ENCODE assay signal across 8 cellular contexts in the genomic region with DNA sequence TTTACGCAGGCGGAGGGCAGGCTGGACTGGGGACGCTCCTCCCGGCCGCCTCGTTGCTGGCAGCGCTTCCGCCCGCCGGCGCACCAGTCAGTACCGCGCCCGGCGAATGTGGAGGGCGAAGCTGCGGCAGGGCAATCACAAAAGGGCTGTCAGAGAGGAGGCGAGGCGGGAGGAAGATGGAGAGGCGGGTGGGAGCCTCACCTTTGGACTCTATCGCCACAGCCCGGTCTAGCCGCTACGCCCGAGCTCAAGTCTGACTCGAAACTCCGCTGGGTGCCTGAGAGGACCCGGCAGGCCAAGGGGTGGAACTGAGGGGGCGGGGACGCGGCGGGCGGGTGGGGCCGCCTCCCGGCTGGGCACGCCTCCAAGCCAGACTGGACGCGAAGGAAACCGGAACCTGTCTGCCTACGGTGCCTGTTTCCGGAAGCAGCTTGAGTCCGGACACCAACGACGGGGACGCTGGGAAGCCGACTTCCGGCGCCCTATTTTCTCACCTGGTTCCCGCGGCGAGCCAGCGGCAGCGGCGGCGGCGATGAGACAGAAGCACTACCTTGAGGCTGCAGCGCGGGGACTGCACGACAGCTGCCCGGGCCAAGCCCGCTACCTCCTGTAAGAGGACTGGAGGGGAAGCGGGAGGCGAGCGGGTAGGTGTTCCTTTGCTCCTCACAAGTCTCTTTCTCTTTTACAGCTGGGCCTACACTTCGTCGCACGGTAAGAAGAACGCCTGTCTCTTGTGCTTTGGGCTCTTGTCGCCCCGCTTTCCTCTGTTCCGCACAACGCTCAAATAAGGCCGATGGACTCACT.
A peak's percentile ranks its signal among the peaks of the same experiment; 100 is the strongest.
DNase-seq lines count a peak whose midpoint lies in the region; ATAC-seq and TF ChIP-seq lines count a peak whose summit lies in the region.

Gene RMP24 (plus strand): TSS at position 483 of the 804 bp plus-strand sequence.

- peak within 1 kb of the TSS; percentile 77 for H2BK15ac ChIP-seq in mesenchymal stem cell (ENCODE audit: low read depth, poor library complexity, severe bottlenecking)

- no peaks in the 10 kb centered on the region for H3K27me3 ChIP-seq in mesenchymal stem cell (ENCODE audit: control insufficient read depth in 1 of 2, insufficient read depth in 1 of 2, low read length in 2 of 2)

- no peaks in the 10 kb centered on the region for H3K9me3 ChIP-seq in mesenchymal stem cell (ENCODE audit: control insufficient read depth, low read length)

- H4K8ac ChIP-seq in mesenchymal stem cell (ENCODE audit: low read length) = peak within 1 kb of the TSS; percentile 93

- H3K36me3 Mint-ChIP-seq in effector memory CD8-positive, alpha-beta T cell (ENCODE audit: insufficient read depth) = peaks cover 52% of the 10 kb centered on the region

- no peaks in the 10 kb centered on the region for H3K9me3 Mint-ChIP-seq in effector memory CD8-positive, alpha-beta T cell

- peaks cover 32 to 41% of the 10 kb centered on the region in 2 donors for H3K4me1 Mint-ChIP-seq in effector memory CD8-positive, alpha-beta T cell (ENCODE audit: low read depth in 2 of 2)

- H4K91ac ChIP-seq in mesenchymal stem cell (ENCODE audit: low read length) = peak within 1 kb of the TSS; percentile 29

- peaks cover 7% of the 10 kb centered on the region for H3K4me1 ChIP-seq in mesenchymal stem cell (ENCODE audit: control insufficient read depth, insufficient read depth, low read depth, low read length)

- H3K4me3 ChIP-seq in mesenchymal stem cell (ENCODE audit: insufficient read depth in 1 of 2, low read depth in 1 of 2, low read length in 2 of 2) = peak within 1 kb of the TSS; percentile 86 to 97

- H3K4me3 Mint-ChIP-seq in effector memory CD8-positive, alpha-beta T cell = peak within 1 kb of the TSS; percentile 88 to 99

- peaks cover 5 to 34% of the 10 kb centered on the region in 2 experiments for H3K36me3 ChIP-seq in mesenchymal stem cell (ENCODE audit: control insufficient read depth in 1 of 2, insufficient read depth in 2 of 2, low read depth in 1 of 2, low read length in 2 of 2)

- H2AK5ac ChIP-seq in mesenchymal stem cell (ENCODE audit: low read length, severe bottlenecking) = no peak within 1 kb of the TSS

- H2BK5ac ChIP-seq in mesenchymal stem cell (ENCODE audit: low read depth, low read length, poor library complexity, severe bottlenecking) = no peak within 1 kb of the TSS

- H3K18ac ChIP-seq in mesenchymal stem cell (ENCODE audit: low read depth in 1 of 2, low read length in 2 of 2) = peak within 1 kb of the TSS; percentile 71 to 95

- no peak for TF ChIP-seq CTCF in GM20000 (IDR thresholded peaks at IDR 0.05; ENCODE audit: extremely low read depth, missing control alignments)

- peak within 1 kb of the TSS; percentile 78 for H3K27ac ChIP-seq in mesenchymal stem cell (ENCODE audit: low read length, poor library complexity, severe bottlenecking)

- H3K9ac ChIP-seq in mesenchymal stem cell (ENCODE audit: low read length) = peak within 1 kb of the TSS; percentile 93

- H3K4me2 ChIP-seq in mesenchymal stem cell (ENCODE audit: low read length, poor library complexity, severe bottlenecking) = peak within 1 kb of the TSS; percentile 92

- peak within 1 kb of the TSS in 1 of 2 experiments; percentile 46 for H3K23ac ChIP-seq in mesenchymal stem cell (ENCODE audit: low read length in 2 of 2)

- peak within 1 kb of the TSS; percentile 86 to 99 for H3K27ac Mint-ChIP-seq in effector memory CD8-positive, alpha-beta T cell

- ATAC-seq in effector memory CD8-positive, alpha-beta T cell (replicated peaks) = peak; percentile 83

- DNase-seq in COLO668 (lab: John Stamatoyannopoulos, UW; ENCODE audit: unreplicated experiment) (peak; percentile 98), GM20000 (ENCODE audit: low spot score) (peak; percentile 92), HS-5 (ENCODE audit: low read depth) (peak; percentile 71), NK-92 (lab: John Stamatoyannopoulos, UW; ENCODE audit: unreplicated experiment) (peak; percentile 73), mesenchymal stem cell (peak; percentile 95)
- DNase-seq in activated CD8-positive, alpha-beta memory T cell treated with anti-CD3 and anti-CD28 coated beads for 4 hours (ENCODE audit: low read depth in 2 of 2) = peak; percentile 79 to 84
- peak; percentile 89 to 93 (median 91) for DNase-seq in effector memory CD8-positive, alpha-beta T cell
- peak; percentile 79 for DNase-seq in stimulated activated CD8-positive, alpha-beta memory T cell treated with anti-CD3 and anti-CD28 coated beads, Interleukin-12 subunit alpha, Interleukin-12 subunit beta, amount 100 ng/mL, for 24 hours (ENCODE audit: extremely low read depth)

- peak within 1 kb of the TSS in 1 of 2 experiments; percentile 98 for H3K14ac ChIP-seq in mesenchymal stem cell (ENCODE audit: low read length in 2 of 2)

- H2BK12ac ChIP-seq in mesenchymal stem cell (ENCODE audit: low read length in 2 of 2) = peak within 1 kb of the TSS in 1 of 2 experiments; percentile 61

- peak within 1 kb of the TSS; percentile 16 to 89 for H3K4ac ChIP-seq in mesenchymal stem cell (ENCODE audit: low read depth in 1 of 2, low read length in 2 of 2)

- H2AFZ ChIP-seq in mesenchymal stem cell (ENCODE audit: low read depth, low read length) = peak within 1 kb of the TSS; percentile 92

- no peaks in the 10 kb centered on the region for H3K27me3 Mint-ChIP-seq in effector memory CD8-positive, alpha-beta T cell

- H3K79me1 ChIP-seq in mesenchymal stem cell (replicated peaks; ENCODE audit: low read length, poor library complexity, severe bottlenecking) = peaks cover 12% of the 10 kb centered on the region

- H2BK120ac ChIP-seq in mesenchymal stem cell (ENCODE audit: low read depth, low read length) = no peak within 1 kb of the TSS

- WGBS in mesenchymal stem cell = under 1% methylated on average over 73 of the region's 73 CpGs

Comparison
In these comparisons a context has a peak if more than half of its experiments do, and no peak if none do; other contexts are left out.
1. Peak in every context shown above with its lines: DNase-seq, ATAC-seq, H3K4me3 ChIP-seq and H3K27ac ChIP-seq.